Comparison of ENCODE assay signal across 27 cellular contexts in the genomic region with DNA sequence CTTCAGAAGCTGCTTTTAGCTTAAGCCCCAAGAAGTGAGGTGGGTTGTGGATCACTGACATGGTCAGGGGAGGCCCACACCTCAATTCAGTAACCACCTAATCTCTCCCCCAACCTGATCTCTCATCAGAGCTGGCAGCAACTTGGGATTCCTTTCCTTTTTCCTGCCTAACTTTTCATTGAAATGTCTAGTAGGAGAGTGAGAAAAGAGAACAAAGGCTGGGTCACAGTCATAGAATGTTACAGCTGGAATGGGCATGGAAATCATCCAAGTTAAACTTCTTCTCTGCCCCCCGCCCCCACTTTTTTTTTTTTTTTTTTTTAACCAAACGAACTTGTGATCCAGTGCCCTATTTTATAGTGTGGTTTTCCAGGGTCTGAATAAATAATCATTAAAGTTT.
"Had no signal": no experiment of that assay in that cellular context is flagged by ENCODE, and none has a peak within 500 bp of the region (broad histone marks: within the 10 kb centered on the region; RNA-seq: fewer than 3 reads in every experiment).

No MANE protein-coding gene starts in this region.

- H3K27me3 ChIP-seq: cardiac muscle cell, esophagus squamous epithelium, uterus had no signal

- DNase-seq: activated CD4-positive, alpha-beta T cell treated with anti-CD3 and anti-CD28 coated beads for 4 hours; activated CD4-positive, alpha-beta T cell treated with anti-CD3 and anti-CD28 coated beads, Interleukin-2, amount 50 U/mL, for 4 hours; activated effector memory CD4-positive, alpha-beta T cell treated with Interleukin-2 at 50 U/mL for 16 hours; activated naive CD4-positive, alpha-beta T cell treated with Interleukin-2 at 50 U/mL for 16 hours; activated T-cell treated with anti-CD3 and anti-CD28 coated beads for 4 hours; activated T-cell treated with anti-CD3 and anti-CD28 coated beads, Interleukin-2, amount 50 U/mL, for 72 hours; anterior cingulate cortex; esophagus squamous epithelium; left ventricle myocardium inferior; posterior cingulate gyrus; stimulated activated CD4-positive, alpha-beta T cell treated with anti-CD3 and anti-CD28 coated beads, Interleukin-12 subunit alpha, Interleukin-12 subunit beta, amount 100 ng/mL, for 4 hours; stimulated activated CD4-positive, alpha-beta T cell treated with anti-CD3 and anti-CD28 coated beads, Interleukin-4, amount 100 ng/mL, for 1 hour; T-helper 2 cell; uterus had no signal

- H3K36me3 ChIP-seq: uterus had no signal

- H3K4me1 ChIP-seq: esophagus squamous epithelium, uterus had no signal

- H3K27ac Mint-ChIP-seq: activated naive CD8-positive, alpha-beta T cell; activated T-cell treated with anti-CD3 and anti-CD28 coated beads, Interleukin-2, amount 50 U/mL, for 72 hours; type B pancreatic cell had no signal

- H3K4me3 ChIP-seq: cardiac muscle cell, coronary artery, esophagus squamous epithelium, left ventricle myocardium inferior, lung, skin epidermis, thoracic aorta, uterus had no signal

- H3K27ac ChIP-seq: cardiac muscle cell, coronary artery, esophagus squamous epithelium, left ventricle myocardium inferior, skin epidermis, thoracic aorta, uterus had no signal

- H3K27me3 Mint-ChIP-seq: activated naive CD8-positive, alpha-beta T cell; brain; stimulated activated naive CD8-positive, alpha-beta T cell treated with anti-CD3 and anti-CD28 coated beads, Interleukin-15, Interleukin-2, amounts not matched to agents 100 ng/mL and 50 ng/mL, for 24 hours; type B pancreatic cell had no signal

- H3K4me3 Mint-ChIP-seq: activated naive CD8-positive, alpha-beta T cell; activated T-cell treated with anti-CD3 and anti-CD28 coated beads, Interleukin-2, amount 50 U/mL, for 72 hours; brain; neural crest cell; stimulated activated naive CD8-positive, alpha-beta T cell treated with anti-CD3 and anti-CD28 coated beads, Interleukin-15, Interleukin-2, amounts not matched to agents 100 ng/mL and 50 ng/mL, for 24 hours; type B pancreatic cell had no signal

- FAIRE-seq: frontal cortex, islet of Langerhans had no signal

- H3K9me3 ChIP-seq: esophagus squamous epithelium, left ventricle myocardium inferior, thoracic aorta, uterus had no signal

- ATAC-seq: activated T-cell treated with anti-CD3 and anti-CD28 coated beads, Interleukin-2, amount 50 U/mL, for 72 hours; sciatic nerve had no signal

- H3K9me3 Mint-ChIP-seq: activated T-cell treated with anti-CD3 and anti-CD28 coated beads, Interleukin-2, amount 50 U/mL, for 72 hours; brain; neural crest cell; stimulated activated naive CD8-positive, alpha-beta T cell treated with anti-CD3 and anti-CD28 coated beads, Interleukin-15, Interleukin-2, amounts not matched to agents 100 ng/mL and 50 ng/mL, for 24 hours; type B pancreatic cell had no signal
